1 cellular context compared by ENCODE assay signal in genomic region chr17:73135774-73136173, GRCh38.
TF ChIP-seq lines count a peak whose summit lies in the region.

No MANE protein-coding gene starts in this region.

TF ChIP-seq in GM23338, 12 proteins besides CTCF, POLR2A, EP300 and RAD21 (continued from another document):
- TF ChIP-seq ZNF462 (CRISPR knock-in tag; IDR thresholded peaks at IDR 0.05) (no peak), ETS1 (IDR thresholded peaks at IDR 0.05) (no peak), ZNF331 (CRISPR knock-in tag; IDR thresholded peaks at IDR 0.05; ENCODE audit: low read depth) (no peak), STAT1 (IDR thresholded peaks at IDR 0.05; ENCODE audit: unreplicated experiment) (no peak), NANOG (IDR thresholded peaks at IDR 0.05; ENCODE audit: borderline replicate concordance) (no peak), ZNF114 (CRISPR knock-in tag; IDR thresholded peaks at IDR 0.05) (no peak), CREB1 (CRISPR knock-in tag; IDR thresholded peaks at IDR 0.05; ENCODE audit: low read depth) (no peak), EZH2 (IDR thresholded peaks at IDR 0.05; ENCODE audit: low read depth, unreplicated experiment) (no peak)
